11 cellular contexts compared by ENCODE assay signal in genomic region chr13:35474551-35474950, GRCh38. TPM values are rescaled to one million over a fixed set of nuclear protein-coding genes. Genes with fewer than 3 reads are reported as not detected.
DNase-seq lines count a peak whose midpoint lies in the region; ATAC-seq and TF ChIP-seq lines count a peak whose summit lies in the region.
"Had no signal": no experiment of that assay in that cellular context is flagged by ENCODE, and none has a peak within 500 bp of the region (broad histone marks: within the 10 kb centered on the region; RNA-seq: fewer than 3 reads in every experiment).

No MANE protein-coding gene starts in this region.

- H3K36me3 ChIP-seq in esophagus squamous epithelium: no peaks in the 10 kb centered on the region
- no peaks in the 10 kb centered on the region for H3K36me3 ChIP-seq in aorta (ENCODE audit: control insufficient read depth in 1 of 2, insufficient read depth in 2 of 2, low read length in 1 of 2)

- 39 to 56% methylated on average over 8 of the region's 8 CpGs for WGBS in esophagus squamous epithelium, 2 donors
- WGBS in aorta, 2 donors: 53 to 62% methylated on average over 8 of the region's 8 CpGs

- H3K4me1 ChIP-seq in esophagus squamous epithelium: peaks cover 3 to 48% (median 4%) of the 10 kb centered on the region in 3 donors
- no peaks in the 10 kb centered on the region for H3K4me1 ChIP-seq in aorta (ENCODE audit: control insufficient read depth in 1 of 2, insufficient read depth in 2 of 2, low read length in 2 of 2)

- intact Hi-C loops in esophagus squamous epithelium (cut with DNase I): no loop called here
- intact Hi-C loops in aorta (cut with DNase I): no loop called here

- ATAC-seq in HG03520 (IDR thresholded peaks at IDR 0.05; ENCODE audit: unreplicated experiment): no peak
- ATAC-seq in HG03442 (IDR thresholded peaks at IDR 0.05; ENCODE audit: unreplicated experiment): no peak
- ATAC-seq in aorta (ENCODE audit: low FRiP score): no peak

- DNase-seq in D341Med (ENCODE audit: low spot score): peak; percentile 47
- peak; percentile 26 for DNase-seq in M059J (ENCODE audit: low read depth)
- DNase-seq in esophagus squamous epithelium (lab: John Stamatoyannopoulos, UW): no peak
- no peak for DNase-seq in retinal pigment epithelial cell (ENCODE audit: low read depth)
- no peak for DNase-seq in NOMO-1 (lab: John Stamatoyannopoulos, UW; ENCODE audit: unreplicated experiment in 2 of 2)
- DNase-seq in aorta: no peak
- DNase-seq: NCI-H446 had no signal

- peak overlapping the region in 3 of 4 donors; percentile 37 to 64 (median 43) for H3K4me3 ChIP-seq in esophagus squamous epithelium
- H3K4me3 ChIP-seq in retinal pigment epithelial cell (ENCODE audit: low read length): peak overlapping the region; percentile 96
- peak overlapping the region in 1 of 2 donors; percentile 38 for H3K4me3 ChIP-seq in aorta (ENCODE audit: low read length in 2 of 2)

- H3K27ac ChIP-seq in esophagus squamous epithelium (peak overlapping the region in 1 of 4 donors; percentile 29), aorta (ENCODE audit: low read depth in 1 of 2, low read length in 2 of 2) (no peak overlapping the region)
- H3K27ac ChIP-seq: VCaP had no signal

- no peak for TF ChIP-seq POLR2A in esophagus squamous epithelium (IDR thresholded peaks at IDR 0.05)

- TF ChIP-seq CTCF in esophagus squamous epithelium (IDR thresholded peaks at IDR 0.05) (no peak), retinal pigment epithelial cell (conservative IDR thresholded peaks at IDR 0.05; ENCODE audit: low read depth, low read length) (no peak)

- no peaks in the 10 kb centered on the region for H3K9me3 ChIP-seq in esophagus squamous epithelium
- no peaks in the 10 kb centered on the region for H3K9me3 ChIP-seq in aorta (ENCODE audit: control insufficient read depth, low read length)

- peaks cover 0 to 100% (median 7%) of the 10 kb centered on the region in 4 donors for H3K27me3 ChIP-seq in esophagus squamous epithelium
- no peaks in the 10 kb centered on the region for H3K27me3 ChIP-seq in aorta (ENCODE audit: control insufficient read depth in 1 of 2, insufficient read depth in 2 of 2, low read length in 1 of 2)

RNA-seq across cellular contexts. Expression of gene MAB21L1, which starts 1.9 kb away (rescaled TPM):
- 0.84 and 1.1 TPM in 2 replicates for total RNA-seq in M059J (2014; rRNA removed; shearing (Covaris generic))
- total RNA-seq in esophagus squamous epithelium (under 1 TPM in 3 of 4 donors, not detected in 1; 0.13 to 0.32 (median 0.19) TPM), aorta (under 1 TPM; 0.32 to 0.36 TPM)
- polyA plus RNA-seq in aorta: under 1 TPM in 1 of 2 donors, not detected in 1; 0.38 TPM
- total RNA-seq: bronchial epithelial cell had no signal

Comparison
In these comparisons a context has a peak if more than half of its experiments do, and no peak if none do; other contexts are left out.
1. DNase-seq: peak in D341Med (single experiment) and M059J (single experiment); none in esophagus squamous epithelium (single experiment), retinal pigment epithelial cell (single experiment), NOMO-1 (0 of 2) and aorta (0 of 2).